Comparison of ENCODE assay signal across 9 cellular contexts in genomic region chr19:57269515-57270250, GRCh38. TPM values are rescaled to one million over a fixed set of nuclear protein-coding genes. Genes with fewer than 3 reads are reported as not detected.
A peak's percentile ranks its signal among the peaks of the same experiment; 100 is the strongest.
DNase-seq lines count a peak whose midpoint lies in the region; ATAC-seq and TF ChIP-seq lines count a peak whose summit lies in the region.
"Had no signal": no experiment of that assay in that cellular context is flagged by ENCODE, and none has a peak within 500 bp of the region (broad histone marks: within the 10 kb centered on the region; RNA-seq: fewer than 3 reads in every experiment).

No MANE protein-coding gene starts in this region.

- no peaks in the 10 kb centered on the region for H3K27me3 Mint-ChIP-seq in activated CD4-positive, alpha-beta T cell treated with anti-CD3 and anti-CD28 coated beads for 36 hours
- no peaks in the 10 kb centered on the region for H3K27me3 Mint-ChIP-seq in activated CD4-positive, alpha-beta T cell treated with anti-CD3 and anti-CD28 coated beads, Interleukin-2, amount 10 ng/mL, durations not matched to agents 24 days and 14 days
- no peaks in the 10 kb centered on the region for H3K27me3 Mint-ChIP-seq in chondrocyte (ENCODE audit: low read depth)

- H3K27ac Mint-ChIP-seq in activated CD4-positive, alpha-beta T cell treated with anti-CD3 and anti-CD28 coated beads for 36 hours = peak overlapping the region; percentile 61
- H3K27ac Mint-ChIP-seq in activated CD4-positive, alpha-beta T cell treated with anti-CD3 and anti-CD28 coated beads, Interleukin-2, amount 10 ng/mL, durations not matched to agents 24 days and 14 days = no peak overlapping the region
- H3K27ac Mint-ChIP-seq in chondrocyte (ENCODE audit: unreplicated experiment) = peak overlapping the region; percentile 34

- H3K4me1 Mint-ChIP-seq in activated CD4-positive, alpha-beta T cell treated with anti-CD3 and anti-CD28 coated beads for 36 hours = peaks cover 23% of the 10 kb centered on the region
- H3K4me1 Mint-ChIP-seq in activated CD4-positive, alpha-beta T cell treated with anti-CD3 and anti-CD28 coated beads, Interleukin-2, amount 10 ng/mL, durations not matched to agents 24 days and 14 days = no peaks in the 10 kb centered on the region
- peaks cover 8% of the 10 kb centered on the region for H3K4me1 Mint-ChIP-seq in chondrocyte (ENCODE audit: low read depth)

- ATAC-seq in activated CD4-positive, alpha-beta T cell treated with anti-CD3 and anti-CD28 coated beads for 36 hours = peak; percentile 88
- ATAC-seq in HG02973 (IDR thresholded peaks at IDR 0.05; ENCODE audit: unreplicated experiment) = no peak
- ATAC-seq: heart right ventricle had no signal

- intact Hi-C loops in activated CD4-positive, alpha-beta T cell treated with anti-CD3 and anti-CD28 coated beads for 36 hours (cut with DNase I, micrococcal nuclease) = no loop called here
- intact Hi-C loops in activated CD4-positive, alpha-beta T cell treated with anti-CD3 and anti-CD28 coated beads, Interleukin-2, amount 10 ng/mL, durations not matched to agents 24 days and 14 days (cut with micrococcal nuclease) = no loop called here

- H3K9me3 Mint-ChIP-seq in activated CD4-positive, alpha-beta T cell treated with anti-CD3 and anti-CD28 coated beads for 36 hours (ENCODE audit: low read depth) = peaks cover 20% of the 10 kb centered on the region
- H3K9me3 Mint-ChIP-seq in activated CD4-positive, alpha-beta T cell treated with anti-CD3 and anti-CD28 coated beads, Interleukin-2, amount 10 ng/mL, durations not matched to agents 24 days and 14 days = peaks cover 31% of the 10 kb centered on the region
- no peaks in the 10 kb centered on the region for H3K9me3 Mint-ChIP-seq in chondrocyte (ENCODE audit: low read depth)

- H3K4me3 ChIP-seq in skeletal muscle cell (ENCODE audit: low read depth, low read length) = no peak overlapping the region
- H3K4me3 ChIP-seq: heart right ventricle had no signal

- no peak for TF ChIP-seq CTCF in chondrocyte (IDR thresholded peaks at IDR 0.05)

- H3K36me3 Mint-ChIP-seq in activated CD4-positive, alpha-beta T cell treated with anti-CD3 and anti-CD28 coated beads for 36 hours (ENCODE audit: low read depth) = peaks cover 48% of the 10 kb centered on the region
- peaks cover 12% of the 10 kb centered on the region for H3K36me3 Mint-ChIP-seq in activated CD4-positive, alpha-beta T cell treated with anti-CD3 and anti-CD28 coated beads, Interleukin-2, amount 10 ng/mL, durations not matched to agents 24 days and 14 days (ENCODE audit: low read depth)
- peaks cover 5% of the 10 kb centered on the region for H3K36me3 Mint-ChIP-seq in chondrocyte (ENCODE audit: low read depth)

- POLR2A ChIA-PET in activated CD4-positive, alpha-beta T cell treated with anti-CD3 and anti-CD28 coated beads for 36 hours (lab: Charles Lee) = no interaction called here

- DNase-seq in activated CD4-positive, alpha-beta T cell treated with anti-CD3 and anti-CD28 coated beads for 36 hours = no peak
- no peak for DNase-seq in activated CD4-positive, alpha-beta T cell treated with anti-CD3 and anti-CD28 coated beads, Interleukin-2, amount 10 ng/mL, durations not matched to agents 24 days and 14 days
- DNase-seq in HS-5 (ENCODE audit: low read depth) (peak; percentile 81), chondrocyte (ENCODE audit: low spot score) (no peak), skeletal muscle cell (ENCODE audit: low read depth) (peak; percentile 53), NCI-H2081 treated with DMSO at 0.1 percent for 48 hours (lab: John Stamatoyannopoulos, UW) (no peak), NCI-H1694 (lab: John Stamatoyannopoulos, UW) (no peak)
- DNase-seq: heart right ventricle had no signal

- H3K4me3 Mint-ChIP-seq in activated CD4-positive, alpha-beta T cell treated with anti-CD3 and anti-CD28 coated beads for 36 hours = no peak overlapping the region
- no peak overlapping the region for H3K4me3 Mint-ChIP-seq in activated CD4-positive, alpha-beta T cell treated with anti-CD3 and anti-CD28 coated beads, Interleukin-2, amount 10 ng/mL, durations not matched to agents 24 days and 14 days
- no peak overlapping the region for H3K4me3 Mint-ChIP-seq in chondrocyte (ENCODE audit: unreplicated experiment)

- CTCF ChIA-PET in activated CD4-positive, alpha-beta T cell treated with anti-CD3 and anti-CD28 coated beads for 36 hours (lab: Charles Lee) = no interaction called here

RNA-seq across cellular contexts. Expression of gene ZNF460, which starts 10.6 kb away (rescaled TPM):
- total RNA-seq in activated CD4-positive, alpha-beta T cell treated with anti-CD3 and anti-CD28 coated beads for 36 hours = 10 to 100 TPM; 52.4 to 59.8 TPM
- total RNA-seq in activated CD4-positive, alpha-beta T cell treated with anti-CD3 and anti-CD28 coated beads, Interleukin-2, amount 10 ng/mL, durations not matched to agents 24 days and 14 days = 42.3 and 49.1 TPM in 2 replicates
- 77.3 to 81.4 TPM (median 79.1 TPM) in 3 replicates for total RNA-seq in chondrocyte

RNA-seq across cellular contexts. Expression of gene ZNF805, which starts 29.3 kb away (rescaled TPM):
- total RNA-seq in activated CD4-positive, alpha-beta T cell treated with anti-CD3 and anti-CD28 coated beads for 36 hours = 1 to 10 TPM; 6.4 to 7.1 TPM
- total RNA-seq in activated CD4-positive, alpha-beta T cell treated with anti-CD3 and anti-CD28 coated beads, Interleukin-2, amount 10 ng/mL, durations not matched to agents 24 days and 14 days = 7.6 and 8.6 TPM in 2 replicates
- 24.3 to 25.5 TPM (median 25.1 TPM) in 3 replicates for total RNA-seq in chondrocyte

RNA-seq across cellular contexts. Expression of gene AURKC, which starts 38.9 kb away (rescaled TPM):
- total RNA-seq in activated CD4-positive, alpha-beta T cell treated with anti-CD3 and anti-CD28 coated beads for 36 hours = under 1 TPM; 0.55 to 0.79 TPM
- total RNA-seq in activated CD4-positive, alpha-beta T cell treated with anti-CD3 and anti-CD28 coated beads, Interleukin-2, amount 10 ng/mL, durations not matched to agents 24 days and 14 days = 0.33 TPM in 1 of 2 replicates, not detected in the other
- 0.72 to 0.82 TPM (median 0.75 TPM) in 3 replicates for total RNA-seq in chondrocyte

RNA-seq across cellular contexts. Expression of gene ZNF543, which starts 50.6 kb away (rescaled TPM):
- 1 to 10 TPM; 5.8 to 6.2 TPM for total RNA-seq in activated CD4-positive, alpha-beta T cell treated with anti-CD3 and anti-CD28 coated beads for 36 hours
- 4.9 and 5.3 TPM in 2 replicates for total RNA-seq in activated CD4-positive, alpha-beta T cell treated with anti-CD3 and anti-CD28 coated beads, Interleukin-2, amount 10 ng/mL, durations not matched to agents 24 days and 14 days
- total RNA-seq in chondrocyte = 5.1 to 6.7 TPM (median 5.3 TPM) in 3 replicates

Comparison
In these comparisons a context has a peak if more than half of its experiments do, and no peak if none do; other contexts are left out.
1. DNase-seq: peak in HS-5 (single experiment) and skeletal muscle cell (single experiment); none in activated CD4-positive, alpha-beta T cell treated with anti-CD3 and anti-CD28 coated beads for 36 hours (single experiment), activated CD4-positive, alpha-beta T cell treated with anti-CD3 and anti-CD28 coated beads, Interleukin-2, amount 10 ng/mL, durations not matched to agents 24 days and 14 days (single experiment), chondrocyte (single experiment), NCI-H2081 treated with DMSO at 0.1 percent for 48 hours (single experiment) and NCI-H1694 (single experiment).